8 cellular contexts compared by ENCODE assay signal in the genomic region with DNA sequence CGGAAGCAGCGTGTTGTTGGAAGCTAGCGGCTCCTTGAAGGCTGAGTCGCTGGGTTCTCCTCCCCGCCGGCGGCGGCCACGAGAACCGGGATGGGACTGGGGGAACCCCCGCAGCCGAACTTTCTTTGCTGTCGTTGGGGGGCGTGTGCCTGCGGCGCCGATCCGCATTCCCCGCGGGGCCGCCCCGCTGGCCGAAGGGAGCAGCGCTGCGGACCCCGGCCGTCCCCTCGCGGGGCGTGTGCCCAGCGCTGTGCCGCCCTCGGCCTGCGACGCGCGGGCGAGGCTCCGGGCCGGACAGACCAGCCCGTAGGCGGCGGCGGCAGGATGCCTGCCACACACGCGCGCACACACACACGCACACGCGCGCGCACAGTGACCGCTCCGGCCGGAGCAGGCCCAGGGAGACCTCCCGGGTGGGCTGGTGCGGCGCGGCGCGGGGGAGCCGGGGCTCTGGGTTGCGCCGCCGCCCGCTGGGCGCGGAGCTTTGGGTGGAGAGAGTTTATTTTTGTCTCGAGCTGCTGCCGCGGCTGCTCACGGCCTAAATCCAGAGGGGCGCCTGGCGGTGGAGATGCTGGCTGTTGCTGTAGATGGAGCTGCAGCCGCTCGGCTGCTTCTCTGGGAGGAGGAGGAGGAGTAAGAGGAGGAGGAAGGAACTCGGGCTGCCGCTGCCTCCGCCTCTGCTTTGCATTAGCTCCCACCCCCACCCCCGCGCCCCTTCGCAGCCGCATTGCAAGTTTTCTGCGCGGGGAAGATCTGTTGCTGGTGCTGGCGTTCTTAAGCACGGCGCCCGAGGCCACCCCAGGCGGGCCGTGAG. TPM values are rescaled to one million over a fixed set of nuclear protein-coding genes. Genes with fewer than 3 reads are reported as not detected.
DNase-seq lines count a peak whose midpoint lies in the region; FAIRE-seq and TF ChIP-seq lines count a peak whose summit lies in the region.

A gene with protein sequence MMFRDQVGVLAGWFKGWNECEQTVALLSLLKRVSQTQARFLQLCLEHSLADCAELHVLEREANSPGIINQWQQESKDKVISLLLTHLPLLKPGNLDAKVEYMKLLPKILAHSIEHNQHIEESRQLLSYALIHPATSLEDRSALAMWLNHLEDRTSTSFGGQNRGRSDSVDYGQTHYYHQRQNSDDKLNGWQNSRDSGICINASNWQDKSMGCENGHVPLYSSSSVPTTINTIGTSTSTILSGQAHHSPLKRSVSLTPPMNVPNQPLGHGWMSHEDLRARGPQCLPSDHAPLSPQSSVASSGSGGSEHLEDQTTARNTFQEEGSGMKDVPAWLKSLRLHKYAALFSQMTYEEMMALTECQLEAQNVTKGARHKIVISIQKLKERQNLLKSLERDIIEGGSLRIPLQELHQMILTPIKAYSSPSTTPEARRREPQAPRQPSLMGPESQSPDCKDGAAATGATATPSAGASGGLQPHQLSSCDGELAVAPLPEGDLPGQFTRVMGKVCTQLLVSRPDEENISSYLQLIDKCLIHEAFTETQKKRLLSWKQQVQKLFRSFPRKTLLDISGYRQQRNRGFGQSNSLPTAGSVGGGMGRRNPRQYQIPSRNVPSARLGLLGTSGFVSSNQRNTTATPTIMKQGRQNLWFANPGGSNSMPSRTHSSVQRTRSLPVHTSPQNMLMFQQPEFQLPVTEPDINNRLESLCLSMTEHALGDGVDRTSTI (plus strand): TSS at position 719 of the 814 bp plus-strand sequence. CDS start 789 bp downstream, outside the sequence.

- H3F3A ChIP-seq in neural cell (ENCODE audit: insufficient read depth, low read length, poor library complexity, severe bottlenecking) = peaks cover 6% of the 10 kb centered on the region

- H3K27me3 ChIP-seq in neural cell (ENCODE audit: insufficient read depth, low read depth, low read length) = peaks cover 28% of the 10 kb centered on the region
- H3K27me3 ChIP-seq in thyroid gland = no peaks in the 10 kb centered on the region

- peak within 1 kb of the TSS; percentile 92 for H3K4me3 Mint-ChIP-seq in Calu3 (ENCODE audit: low read depth, unreplicated experiment)

- H3K36me3 ChIP-seq in neural cell (ENCODE audit: insufficient read depth, low read length) = no peaks in the 10 kb centered on the region
- H3K36me3 ChIP-seq in thyroid gland = no peaks in the 10 kb centered on the region

- H3K27ac ChIP-seq in RWPE1 (peak within 1 kb of the TSS; percentile 94), neural cell (ENCODE audit: low read length) (no peak within 1 kb of the TSS), thyroid gland (peak within 1 kb of the TSS; percentile 98 to 100 (median 99))

- no peaks in the 10 kb centered on the region for H4K20me1 ChIP-seq in neural cell (ENCODE audit: insufficient read depth)

- H3K9me3 ChIP-seq in neural cell (ENCODE audit: low read length) = no peaks in the 10 kb centered on the region
- H3K9me3 ChIP-seq in thyroid gland = no peaks in the 10 kb centered on the region

- H3K9ac ChIP-seq in neural cell (ENCODE audit: low read length) = peak within 1 kb of the TSS; percentile 64

- peak; percentile 87 for FAIRE-seq in HTR-8/SVneo (lab: Jason Lieb, UNC)

- intact Hi-C loops in Calu3 (cut with micrococcal nuclease; ENCODE audit: unreplicated experiment) = no loop called here
- intact Hi-C loops in thyroid gland (cut with DNase I) = loop anchor here (5.0 kb wide), 2 partner anchors 126 to 206 kb away; no protein-coding TSS in a partner anchor

- H3K36me3 Mint-ChIP-seq in Calu3 (ENCODE audit: insufficient read depth, unreplicated experiment) = peaks cover 37% of the 10 kb centered on the region

- peak within 1 kb of the TSS; percentile 67 for H3K4me2 ChIP-seq in neural cell (ENCODE audit: low read length)

- peak; percentile 62 for TF ChIP-seq RAD21 in neural cell (conservative IDR thresholded peaks at IDR 0.05)

- peak in 1 of 2 donors; percentile 67 for TF ChIP-seq POLR2A in thyroid gland (IDR thresholded peaks at IDR 0.05)

- H3K4me3 ChIP-seq in foreskin fibroblast (ENCODE audit: low read depth in 1 of 2, low read length in 2 of 2) (peak within 1 kb of the TSS; percentile 80 to 86), neural cell (ENCODE audit: low read length) (peak within 1 kb of the TSS; percentile 90), thyroid gland (replicated peaks in 1 of 3) (peak within 1 kb of the TSS; percentile 65 to 78 (median 77))

- WGBS in thyroid gland, 2 donors = 0% methylated on average over 36 of the region's 91 CpGs; no CpG with 5 or more reads in 1 of the 2 donors

- TF ChIP-seq CTCF in Calu3 (IDR thresholded peaks at IDR 0.05; ENCODE audit: unreplicated experiment) = no peak
- TF ChIP-seq CTCF in GM20000 (IDR thresholded peaks at IDR 0.05; ENCODE audit: extremely low read depth, missing control alignments) = peak; percentile 21
- TF ChIP-seq CTCF in RWPE1 (conservative IDR thresholded peaks at IDR 0.05; ENCODE audit: low read depth) = peak; percentile 35; the same call in 1 of the 2 replicates
- peak; percentile 35 for TF ChIP-seq CTCF in foreskin fibroblast (IDR thresholded peaks at IDR 0.05; ENCODE audit: low read depth, low read length)
- TF ChIP-seq CTCF in neural cell (IDR thresholded peaks at IDR 0.05; ENCODE audit: poor library complexity, severe bottlenecking) = peak; percentile 64
- peak in 4 of 6 experiments; percentile 28 to 43 (median 36) for TF ChIP-seq CTCF in thyroid gland (IDR thresholded peaks at IDR 0.05)

- peak; percentile 72 for DNase-seq in Calu3
- peak; percentile 84 for DNase-seq in GM20000 (ENCODE audit: low spot score)
- no peak for DNase-seq in HTR-8/SVneo (ENCODE audit: insufficient read length, low spot score)
- DNase-seq in RWPE1 (ENCODE audit: low spot score) = peak; percentile 63
- peak; percentile 58 for DNase-seq in activated naive CD4-positive, alpha-beta T cell treated with Interleukin-2 at 50 U/mL for 16 hours
- peak; percentile 90 to 94 for DNase-seq in foreskin fibroblast
- DNase-seq in thyroid gland = peak; percentile 78

- H3K9me3 Mint-ChIP-seq in Calu3 (ENCODE audit: low read depth, unreplicated experiment) = no peaks in the 10 kb centered on the region

- no peaks in the 10 kb centered on the region for H3K27me3 Mint-ChIP-seq in Calu3 (ENCODE audit: unreplicated experiment)

- no peak for TF ChIP-seq EP300 in neural cell (conservative IDR thresholded peaks at IDR 0.05; ENCODE audit: poor library complexity, severe bottlenecking)

- H2AFZ ChIP-seq in neural cell (ENCODE audit: low read depth, low read length) = peak within 1 kb of the TSS; percentile 9

- CTCF ChIA-PET in Calu3 (lab: Charles Lee) = interaction anchor here (0.6 to 5.3 kb wide), 7 partner anchors 57 to 207 kb away, joined by 3 to 81 read pairs (median 3); a partner anchor contains a TSS
- CTCF ChIA-PET in RWPE1 (lab: Yijun Ruan, JAX) = interaction anchor here (0.6 to 1.5 kb wide), 9 partner anchors 50 to 226 kb away, joined by 3 to 10 read pairs (median 4); no protein-coding TSS in a partner anchor

- peaks cover 7 to 15% of the 10 kb centered on the region in 2 donors for H3K4me1 ChIP-seq in thyroid gland

- H3K9me2 ChIP-seq in neural cell (ENCODE audit: insufficient read depth, low read length) = no peaks in the 10 kb centered on the region

- H3K4me1 Mint-ChIP-seq in Calu3 (ENCODE audit: low read depth, unreplicated experiment) = peaks cover 7% of the 10 kb centered on the region

- BruUV-seq in Calu3 (replicated peaks; lab: Mats Ljungman, UMichigan) = no TSS peak

- H3K27ac Mint-ChIP-seq in Calu3 (ENCODE audit: unreplicated experiment) = peak within 1 kb of the TSS; percentile 80

- POLR2A ChIA-PET in RWPE1 (lab: Yijun Ruan, JAX; ENCODE audit: low non-redundant PET) = interaction anchor here (1.0 kb wide), 1 partner anchor 118 kb away, joined by 4 read pairs; no protein-coding TSS in a partner anchor

- H3K79me2 ChIP-seq in neural cell (replicated peaks; ENCODE audit: insufficient read depth, low read length) = no peaks in the 10 kb centered on the region

TF ChIP-seq in neural cell, 6 proteins besides CTCF, POLR2A, EP300 and RAD21:
- TF ChIP-seq, protein P1, sequence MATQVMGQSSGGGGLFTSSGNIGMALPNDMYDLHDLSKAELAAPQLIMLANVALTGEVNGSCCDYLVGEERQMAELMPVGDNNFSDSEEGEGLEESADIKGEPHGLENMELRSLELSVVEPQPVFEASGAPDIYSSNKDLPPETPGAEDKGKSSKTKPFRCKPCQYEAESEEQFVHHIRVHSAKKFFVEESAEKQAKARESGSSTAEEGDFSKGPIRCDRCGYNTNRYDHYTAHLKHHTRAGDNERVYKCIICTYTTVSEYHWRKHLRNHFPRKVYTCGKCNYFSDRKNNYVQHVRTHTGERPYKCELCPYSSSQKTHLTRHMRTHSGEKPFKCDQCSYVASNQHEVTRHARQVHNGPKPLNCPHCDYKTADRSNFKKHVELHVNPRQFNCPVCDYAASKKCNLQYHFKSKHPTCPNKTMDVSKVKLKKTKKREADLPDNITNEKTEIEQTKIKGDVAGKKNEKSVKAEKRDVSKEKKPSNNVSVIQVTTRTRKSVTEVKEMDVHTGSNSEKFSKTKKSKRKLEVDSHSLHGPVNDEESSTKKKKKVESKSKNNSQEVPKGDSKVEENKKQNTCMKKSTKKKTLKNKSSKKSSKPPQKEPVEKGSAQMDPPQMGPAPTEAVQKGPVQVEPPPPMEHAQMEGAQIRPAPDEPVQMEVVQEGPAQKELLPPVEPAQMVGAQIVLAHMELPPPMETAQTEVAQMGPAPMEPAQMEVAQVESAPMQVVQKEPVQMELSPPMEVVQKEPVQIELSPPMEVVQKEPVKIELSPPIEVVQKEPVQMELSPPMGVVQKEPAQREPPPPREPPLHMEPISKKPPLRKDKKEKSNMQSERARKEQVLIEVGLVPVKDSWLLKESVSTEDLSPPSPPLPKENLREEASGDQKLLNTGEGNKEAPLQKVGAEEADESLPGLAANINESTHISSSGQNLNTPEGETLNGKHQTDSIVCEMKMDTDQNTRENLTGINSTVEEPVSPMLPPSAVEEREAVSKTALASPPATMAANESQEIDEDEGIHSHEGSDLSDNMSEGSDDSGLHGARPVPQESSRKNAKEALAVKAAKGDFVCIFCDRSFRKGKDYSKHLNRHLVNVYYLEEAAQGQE (IDR thresholded peaks at IDR 0.05; ENCODE audit: borderline replicate concordance) = no peak
- peak; percentile 62 for TF ChIP-seq MXI1 (conservative IDR thresholded peaks at IDR 0.05; ENCODE audit: poor library complexity, severe bottlenecking)
- TF ChIP-seq EZH2 (IDR thresholded peaks at IDR 0.05; ENCODE audit: borderline replicate concordance, insufficient read depth, low read length, poor library complexity, severe bottlenecking) = no peak
- no peak for TF ChIP-seq TAF1 (IDR thresholded peaks at IDR 0.05; ENCODE audit: low read depth)
- peak; percentile 11 for TF ChIP-seq POLR2AphosphoS5 (IDR thresholded peaks at IDR 0.05)
- peak; percentile 71 for TF ChIP-seq SMC3 (conservative IDR thresholded peaks at IDR 0.05; ENCODE audit: poor library complexity)

RNA-seq across cellular contexts. Expression of the gene that starts here (rescaled TPM):
- total RNA-seq in Calu3 (2022) (10.9 and 14.4 TPM in 2 replicates), thyroid gland (10 to 100 TPM; 12.6 to 32.7 (median 17.6) TPM)
- polyA plus RNA-seq in neural cell = 0.66 and 1.0 TPM in 2 replicates
- polyA minus RNA-seq in neural cell = 3.7 TPM in 2 replicates
